Comparison of ENCODE assay signal across 19 cellular contexts in the genomic region with DNA sequence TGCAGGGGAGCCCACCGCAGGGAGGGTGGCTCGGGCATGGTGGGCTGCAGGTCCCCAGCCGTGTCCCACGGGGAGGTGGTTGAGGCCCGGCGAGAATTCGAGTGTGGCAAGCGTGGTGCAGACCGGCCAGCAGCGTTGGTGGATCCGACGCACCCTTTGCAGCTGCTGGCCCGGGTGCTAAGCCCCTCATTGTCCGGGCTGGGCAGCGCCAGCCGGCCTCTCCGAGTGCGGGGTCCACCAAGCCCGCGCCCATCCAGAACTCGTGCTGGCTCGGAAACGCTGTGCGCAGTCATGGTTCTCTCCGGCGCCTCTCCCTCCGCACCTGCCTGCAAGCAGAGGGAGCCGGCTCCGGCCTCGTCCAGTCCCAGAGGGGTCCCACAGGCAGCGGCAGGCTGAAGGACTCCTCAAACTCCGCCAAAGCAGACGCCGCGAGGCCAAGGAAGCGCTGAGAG.
A peak's percentile ranks its signal among the peaks of the same experiment; 100 is the strongest.
DNase-seq lines count a peak whose midpoint lies in the region; ATAC-seq, FAIRE-seq and TF ChIP-seq lines count a peak whose summit lies in the region.
"Had no signal": no experiment of that assay in that cellular context is flagged by ENCODE, and none has a peak within 500 bp of the region (broad histone marks: within the 10 kb centered on the region; RNA-seq: fewer than 3 reads in every experiment).

No MANE protein-coding gene starts in this region.

- H4K8ac ChIP-seq in H1 (ENCODE audit: extremely low read depth, insufficient read depth, low read length) = peak overlapping the region; percentile 14; the same call in 1 of the 2 replicates
- no peak overlapping the region for H4K8ac ChIP-seq in neuronal stem cell (ENCODE audit: low read depth, low read length)

- H3K14ac ChIP-seq in H1 (ENCODE audit: insufficient read length) (no peak overlapping the region), neuronal stem cell (ENCODE audit: low read length) (peak overlapping the region; percentile 82)

- H3K27me3 ChIP-seq in H1 (replicated peaks in 1 of 4; ENCODE audit: control insufficient read depth in 3 of 4, extremely low read depth in 1 of 4, insufficient read depth in 3 of 4, low read length in 3 of 4) (no peaks in the 10 kb centered on the region), neuronal stem cell (ENCODE audit: control insufficient read depth in 3 of 3, insufficient read depth in 3 of 3, low read depth in 1 of 3, low read length in 3 of 3) (no peaks in the 10 kb centered on the region), upper lobe of left lung (no peaks in the 10 kb centered on the region), dorsolateral prefrontal cortex (peaks cover 0 to 10% (median 0%) of the 10 kb centered on the region in 45 donors)

- H3K18ac ChIP-seq in H1 (ENCODE audit: extremely low read depth, low read length) (no peak overlapping the region), neuronal stem cell (ENCODE audit: low read length) (peak overlapping the region; percentile 44)

- H3K27ac ChIP-seq in H1 (ENCODE audit: low read depth, low read length) = no peak overlapping the region
- no peak overlapping the region for H3K27ac ChIP-seq in neuronal stem cell (replicated peaks; ENCODE audit: low read length)
- H3K27ac ChIP-seq in upper lobe of left lung = no peak overlapping the region
- no peak overlapping the region for H3K27ac ChIP-seq in dorsolateral prefrontal cortex

- H2BK5ac ChIP-seq in H1 (ENCODE audit: low read depth, low read length) = no peak overlapping the region
- H2BK5ac ChIP-seq in neuronal stem cell (ENCODE audit: low read length) = no peak overlapping the region

- FAIRE-seq in H1 (lab: Jason Lieb, UNC) = no peak
- FAIRE-seq in frontal cortex (lab: Jason Lieb, UNC) = no peak
- FAIRE-seq: GM12891, GM18507, H54 had no signal

- ATAC-seq in upper lobe of left lung (ENCODE audit: low FRiP score in 2 of 2) = peak; percentile 6 to 15
- ATAC-seq: GM23338 had no signal

- TF ChIP-seq RAD21 in H1 (IDR thresholded peaks at IDR 0.05 in 1 of 2, conservative IDR thresholded peaks at IDR 0.05 in 1 of 2; ENCODE audit: low read depth in 2 of 2, low read length in 2 of 2) = no peak

- no peaks in the 10 kb centered on the region for H3K23me2 ChIP-seq in H1 (ENCODE audit: low read depth, low read length)

- H3K79me2 ChIP-seq in H1 (ENCODE audit: control insufficient read depth in 1 of 2, insufficient read depth in 2 of 2, low read length in 2 of 2) = no peaks in the 10 kb centered on the region

- H3K4me2 ChIP-seq in H1 (ENCODE audit: insufficient read depth in 1 of 2, low read depth in 2 of 2, low read length in 2 of 2) (no peak overlapping the region), neuronal stem cell (ENCODE audit: insufficient read depth, low read length, poor library complexity, severe bottlenecking) (no peak overlapping the region)
- H3K4me2 ChIP-seq: GM23338 had no signal

- intact Hi-C loops in dorsolateral prefrontal cortex (cut with DNase I) = no loop called here

- H3K79me1 ChIP-seq in H1 (ENCODE audit: low read depth, low read length) = no peaks in the 10 kb centered on the region
- H3K79me1 ChIP-seq in neuronal stem cell (ENCODE audit: low read depth, low read length) = peaks cover 1% of the 10 kb centered on the region

- DNase-seq in H1 (ENCODE audit: low read depth in 1 of 2, low spot score in 2 of 2) (no peak), neuronal stem cell (ENCODE audit: low spot score) (no peak), upper lobe of left lung (peak in 1 of 2 donors; percentile 70), frontal cortex (ENCODE audit: low spot score in 2 of 2) (no peak), dermis blood vessel endothelial cell (no peak), dorsolateral prefrontal cortex (no peak)
- DNase-seq: C1 segment of cervical spinal cord; Calu3; CD4-positive, alpha-beta memory T cell; COR-L47; DMS53; DMS79 treated with DMSO at 0.1 percent for 48 hours; GF-D8; HFFc6 had no signal

- CTCF ChIA-PET in H1 (lab: Charles Lee; ENCODE audit: partially characterized antibody) = interaction anchor here (1.4 kb wide), 1 partner anchor 53 kb away, joined by 3 read pairs; no protein-coding TSS in a partner anchor

- H3K56ac ChIP-seq in H1 (replicated peaks; ENCODE audit: insufficient read length, low read depth, low read length) = no peak overlapping the region

- no peak for TF ChIP-seq EP300 in H1 (IDR thresholded peaks at IDR 0.05; ENCODE audit: borderline replicate concordance in 1 of 2, low read depth in 2 of 2, low read length in 2 of 2)
- no peak for TF ChIP-seq EP300 in upper lobe of left lung (IDR thresholded peaks at IDR 0.05)

- no peak overlapping the region for H2AFZ ChIP-seq in H1 (ENCODE audit: low read length)
- H2AFZ ChIP-seq in neuronal stem cell (ENCODE audit: low read length) = no peak overlapping the region
- H2AFZ ChIP-seq: GM23338 had no signal

- 95% methylated on average over 28 of the region's 36 CpGs; no CpG with 5 or more reads in 1 of the 2 experiments for WGBS in H1 (ENCODE audit: extremely low coverage in 1 of 2, insufficient coverage in 1 of 2, insufficient read length in 1 of 2, insufficient replicate concordance in 2 of 2, low coverage in 1 of 2, low lambda C conversion rate in 2 of 2, missing lambda C conversion rate in 1 of 2), 2 experiments
- no CpG with 5 or more reads among the region's 36 CpGs for WGBS in neuronal stem cell (ENCODE audit: extremely low coverage in 2 of 2, insufficient read length in 2 of 2, insufficient replicate concordance in 1 of 2), 2 donors
- WGBS in upper lobe of left lung, 2 donors = 95 to 96% methylated on average over 24 to 36 of the region's 36 CpGs

- no peak overlapping the region for H2BK120ac ChIP-seq in H1 (replicated peaks; ENCODE audit: low read depth, low read length)
- H2BK120ac ChIP-seq in neuronal stem cell (ENCODE audit: low read depth, low read length) = no peak overlapping the region

- H2BK12ac ChIP-seq in H1 (ENCODE audit: low read depth, low read length) (no peak overlapping the region), neuronal stem cell (ENCODE audit: low read length) (no peak overlapping the region)

- no peaks in the 10 kb centered on the region for H3K36me3 ChIP-seq in H1 (ENCODE audit: control insufficient read depth in 2 of 4, insufficient read depth in 4 of 4, low read length in 3 of 4)
- no peaks in the 10 kb centered on the region for H3K36me3 ChIP-seq in neuronal stem cell (replicated peaks in 1 of 2; ENCODE audit: control insufficient read depth in 2 of 2, insufficient read depth in 2 of 2, low read length in 2 of 2)
- no peaks in the 10 kb centered on the region for H3K36me3 ChIP-seq in upper lobe of left lung
- H3K36me3 ChIP-seq: HAP-1 had no signal

- H2BK15ac ChIP-seq in H1 (ENCODE audit: low read length) (no peak overlapping the region), neuronal stem cell (ENCODE audit: low read length) (peak overlapping the region; percentile 67)

- TF ChIP-seq CTCF in H1 (IDR thresholded peaks at IDR 0.05; ENCODE audit: control extremely low read depth in 1 of 3, insufficient read depth in 1 of 3, low read depth in 1 of 3, low read length in 3 of 3) (no peak), upper lobe of left lung (IDR thresholded peaks at IDR 0.05) (no peak), dorsolateral prefrontal cortex (IDR thresholded peaks at IDR 0.05 in 54 of 56, conservative IDR thresholded peaks at IDR 0.05 in 2 of 56; ENCODE audit: low read depth in 1 of 56, partially characterized antibody in 56 of 56) (no peak)

- H4K20me1 ChIP-seq in H1 (replicated peaks in 1 of 2; ENCODE audit: control insufficient read depth in 1 of 2, insufficient read depth in 2 of 2, low read length in 2 of 2) = no peaks in the 10 kb centered on the region

- H2BK20ac ChIP-seq in H1 (ENCODE audit: low read length) = no peak overlapping the region

- no peak overlapping the region for H4K5ac ChIP-seq in H1 (ENCODE audit: insufficient read length, low read depth, low read length)

- POLR2A ChIA-PET in H1 (lab: Charles Lee; ENCODE audit: partially characterized antibody) = no interaction called here

- H3K9me3 ChIP-seq in H1 (ENCODE audit: insufficient read depth in 2 of 2, low read depth in 1 of 2, low read length in 1 of 2) (peaks cover 0 to 6% of the 10 kb centered on the region in 2 experiments; a peak in 1 of 4 replicates), neuronal stem cell (replicated peaks in 1 of 2; ENCODE audit: control insufficient read depth in 2 of 2, insufficient read depth in 1 of 2, low read depth in 1 of 2, low read length in 2 of 2) (peaks cover 0 to 2% of the 10 kb centered on the region in 2 donors), upper lobe of left lung (no peaks in the 10 kb centered on the region)

- H2AK5ac ChIP-seq in H1 (ENCODE audit: low read depth, low read length) = no peak overlapping the region
- H2AK5ac ChIP-seq in neuronal stem cell (ENCODE audit: low read depth, low read length) = peak overlapping the region; percentile 63

- no peak overlapping the region for H4K91ac ChIP-seq in H1 (replicated peaks; ENCODE audit: insufficient read length, low read length)
- H4K91ac ChIP-seq in neuronal stem cell (ENCODE audit: low read depth, low read length, poor library complexity) = no peak overlapping the region

- H3K4me1 ChIP-seq in H1 (replicated peaks in 1 of 4; ENCODE audit: control insufficient read depth in 3 of 4, insufficient read depth in 4 of 4, low read length in 3 of 4) (no peaks in the 10 kb centered on the region), neuronal stem cell (ENCODE audit: control insufficient read depth in 2 of 2, insufficient read depth in 1 of 2, low read depth in 1 of 2, low read length in 2 of 2) (no peaks in the 10 kb centered on the region), upper lobe of left lung (no peaks in the 10 kb centered on the region)
- H3K4me1 ChIP-seq: HAP-1 had no signal

- no peak overlapping the region for H3K4me3 ChIP-seq in H1 (ENCODE audit: extremely low read depth in 1 of 4, insufficient read depth in 2 of 4, low read depth in 3 of 4, low read length in 4 of 4)
- no peak overlapping the region for H3K4me3 ChIP-seq in neuronal stem cell (ENCODE audit: low read length in 2 of 2)
- H3K4me3 ChIP-seq in upper lobe of left lung = no peak overlapping the region
- H3K4me3 ChIP-seq in dorsolateral prefrontal cortex = no peak overlapping the region
- H3K4me3 ChIP-seq: GM23338, HAP-1 had no signal

- TF ChIP-seq POLR2A in H1 (IDR thresholded peaks at IDR 0.05; ENCODE audit: control extremely low read depth in 1 of 2, low read depth in 2 of 2, low read length in 2 of 2) (no peak), upper lobe of left lung (IDR thresholded peaks at IDR 0.05) (no peak)

- no peak overlapping the region for H3K9ac ChIP-seq in H1 (replicated peaks in 1 of 4; ENCODE audit: extremely low read depth in 1 of 4, low read depth in 3 of 4, low read length in 3 of 4)
- no peak overlapping the region for H3K9ac ChIP-seq in neuronal stem cell (ENCODE audit: low read depth, low read length, poor library complexity)

- H3K23ac ChIP-seq in H1 (ENCODE audit: insufficient read length) = no peak overlapping the region
- H3K23ac ChIP-seq in neuronal stem cell (ENCODE audit: low read depth, low read length, poor library complexity) = no peak overlapping the region

- H3K4ac ChIP-seq in H1 (replicated peaks; ENCODE audit: insufficient read length, low read depth, low read length) = no peak overlapping the region
- H3K4ac ChIP-seq in neuronal stem cell (ENCODE audit: low read length) = no peak overlapping the region

TF ChIP-seq in H1, 55 proteins besides CTCF, POLR2A, EP300 and RAD21 (continues in another document):
- no peak for TF ChIP-seq NANOG (IDR thresholded peaks at IDR 0.05; ENCODE audit: insufficient read depth, low read depth, low read length, poor library complexity, severe bottlenecking)
- no peak for TF ChIP-seq YY1 (IDR thresholded peaks at IDR 0.05; ENCODE audit: low read depth, low read length)
